Comparison of ENCODE assay signal across 9 cellular contexts in the genomic region with DNA sequence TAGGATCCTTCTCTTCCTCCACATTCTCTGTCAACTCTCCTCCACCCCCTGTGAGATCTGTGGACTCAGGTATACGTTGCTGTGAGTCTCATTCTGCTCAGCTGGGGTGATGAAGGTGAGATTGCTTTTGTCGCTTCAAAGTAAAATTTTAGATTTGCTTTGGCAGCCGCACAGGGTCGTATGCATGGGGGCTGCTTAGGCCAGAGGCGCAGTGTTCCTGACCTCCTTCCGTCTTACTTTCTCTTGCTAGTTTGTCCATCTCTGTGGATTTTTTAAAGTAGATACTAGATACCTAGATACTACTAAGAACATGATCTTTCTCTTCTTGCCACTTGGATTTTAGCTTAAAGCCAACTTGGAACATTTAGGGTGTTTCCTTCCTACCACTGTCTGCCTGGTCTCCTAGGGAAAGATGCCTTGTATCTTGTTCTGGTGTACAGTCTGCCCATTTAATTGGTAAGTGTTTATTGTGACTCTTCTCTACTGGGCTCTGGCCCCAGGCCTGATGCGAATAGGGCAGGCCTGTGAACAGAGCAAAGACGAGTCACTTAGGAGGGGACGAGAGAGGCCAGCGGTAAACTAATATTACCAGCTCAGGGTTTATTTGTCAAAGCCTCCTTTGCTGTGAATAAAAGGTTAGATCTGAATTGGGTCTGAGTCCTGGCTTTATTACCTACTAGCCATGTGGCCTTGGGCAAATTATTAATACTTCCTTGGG. TPM values are rescaled to one million over a fixed set of nuclear protein-coding genes. Genes with fewer than 3 reads are reported as not detected.
DNase-seq lines count a peak whose midpoint lies in the region; ATAC-seq and TF ChIP-seq lines count a peak whose summit lies in the region.
"Had no signal": no experiment of that assay in that cellular context is flagged by ENCODE, and none has a peak within 500 bp of the region (broad histone marks: within the 10 kb centered on the region; RNA-seq: fewer than 3 reads in every experiment).

No MANE protein-coding gene starts in this region.

- H3K9me3 ChIP-seq in heart right ventricle (no peaks in the 10 kb centered on the region), vagina (no peaks in the 10 kb centered on the region)

- H3K27ac ChIP-seq in heart right ventricle = peak overlapping the region in 9 of 10 donors; percentile 47 to 75 (median 61)
- peak overlapping the region; percentile 42 for H3K27ac ChIP-seq in vagina

- intact Hi-C loops in heart right ventricle (cut with DNase I) (no loop called here), cardiac septum (cut with DNase I) (no loop called here), left ventricle myocardium superior (cut with micrococcal nuclease) (no loop called here), vagina (cut with DNase I) (no loop called here)

- H3K4me1 ChIP-seq in heart right ventricle (peaks cover 21 to 97% (median 95%) of the 10 kb centered on the region in 9 donors), vagina (peaks cover 74% of the 10 kb centered on the region)

- H3K27me3 ChIP-seq in heart right ventricle = no peaks in the 10 kb centered on the region
- no peaks in the 10 kb centered on the region for H3K27me3 ChIP-seq in vagina

- no peak overlapping the region for H3K4me3 ChIP-seq in heart right ventricle
- H3K4me3 ChIP-seq in vagina = no peak overlapping the region

- H3K36me3 ChIP-seq in heart right ventricle = no peaks in the 10 kb centered on the region
- no peaks in the 10 kb centered on the region for H3K36me3 ChIP-seq in vagina

- 64 to 69% methylated on average over 10 of the region's 10 CpGs for WGBS in heart right ventricle, 2 donors

- DNase-seq in heart right ventricle (no peak), cardiac septum (ENCODE audit: low spot score) (no peak), OCI-M1 (lab: John Stamatoyannopoulos, UW) (peak; percentile 50), left ventricle myocardium superior (no peak), vagina (ENCODE audit: extremely low spot score in 2 of 2) (no peak), HUDEP-2 (lab: John Stamatoyannopoulos, UW; ENCODE audit: unreplicated experiment in 76 of 76) (no peak), SIG-M5 treated with dmso at 0.1 percent for 504 hours (lab: John Stamatoyannopoulos, UW; ENCODE audit: unreplicated experiment) (no peak), retina (no peak)

- no peak for TF ChIP-seq POLR2A in vagina (IDR thresholded peaks at IDR 0.05)

- no peak for TF ChIP-seq CTCF in heart right ventricle (IDR thresholded peaks at IDR 0.05)
- no peak for TF ChIP-seq CTCF in vagina (IDR thresholded peaks at IDR 0.05)

- ATAC-seq in heart right ventricle (peak in 1 of 8 donors; percentile 17), left ventricle myocardium superior (peak; percentile 15)

RNA-seq across cellular contexts. Expression of a gene that starts 32.0 kb away (rescaled TPM):
- 100 to 1,000 TPM; 169 to 323 (median 224) TPM for total RNA-seq in heart right ventricle
- 100 to 1,000 TPM; 101 to 144 TPM for polyA plus RNA-seq in heart right ventricle
- 242 TPM for total RNA-seq in cardiac septum
- total RNA-seq in left ventricle myocardium superior = 228 TPM
- 51.1 TPM for total RNA-seq in vagina

RNA-seq across cellular contexts. Expression of a gene that starts 53.9 kb away (rescaled TPM):
- total RNA-seq in heart right ventricle = not detected
- not detected for polyA plus RNA-seq in heart right ventricle
- total RNA-seq in cardiac septum = not detected
- not detected for total RNA-seq in left ventricle myocardium superior
- not detected for total RNA-seq in vagina
- total RNA-seq: bronchial epithelial cell had no signal

RNA-seq across cellular contexts. Expression of a gene that starts 55.6 kb away (rescaled TPM):
- total RNA-seq in heart right ventricle (1 to 10 TPM in 3 of 10 donors, under 1 TPM in 5, not detected in 2; 0.25 to 2.6 (median 0.74) TPM), cardiac septum (0.43 TPM), left ventricle myocardium superior (0.37 TPM), vagina (2.7 TPM)
- polyA plus RNA-seq in heart right ventricle = 1 to 10 TPM in 1 of 2 donors, under 1 TPM in 1; 0.81 to 1.1 TPM
- total RNA-seq: bronchial epithelial cell had no signal
